In the genomic region with DNA sequence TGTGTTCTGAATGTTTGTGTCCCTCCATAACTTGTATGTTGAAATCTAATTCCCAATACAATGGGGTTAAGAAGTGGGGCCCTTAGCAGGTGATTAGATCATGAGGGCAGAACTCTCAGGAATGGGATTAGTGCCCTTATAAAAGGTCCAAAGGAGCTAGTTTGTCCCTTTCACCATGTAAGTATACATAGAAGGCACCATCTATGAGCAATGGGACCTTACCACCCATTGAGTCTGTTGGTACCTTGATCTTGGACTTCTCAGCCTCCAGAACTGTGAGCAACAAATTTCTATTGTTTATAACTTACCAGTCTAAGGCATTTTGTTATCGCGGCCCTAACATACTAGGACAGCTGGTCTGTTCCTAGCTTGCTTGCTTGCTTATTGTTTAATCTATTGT, we compare ENCODE assay signal across 33 cellular contexts.
"Had no signal": no experiment of that assay in that cellular context is flagged by ENCODE, and none has a peak within 500 bp of the region (broad histone marks: within the 10 kb centered on the region; RNA-seq: fewer than 3 reads in every experiment).

No MANE protein-coding gene starts in this region.

- DNase-seq: Karpas-422, Kasumi-1, MG63, MM.1S, MV-4-11, NCI-H1048, NCI-H1092, NCI-H1092 treated with DMSO at 0.1 percent for 48 hours, NCI-H1105, NCI-H1105 treated with DMSO at 0.1 percent for 48 hours, NCI-H1417, NCI-H1417 treated with DMSO at 0.1 percent for 48 hours, NCI-H1436, NCI-H1436 treated with DMSO at 0.1 percent for 48 hours, NCI-H146, NCI-H1694, NCI-H1694 treated with DMSO at 0.1 percent for 48 hours, NCI-H187, NCI-H187 treated with DMSO at 0.1 percent for 48 hours, NCI-H1930, NCI-H2029, NCI-H2029 treated with DMSO at 0.1 percent for 48 hours, NCI-H2081, NCI-H2081 treated with DMSO at 0.1 percent for 48 hours, NCI-H2107, NCI-H2171, NCI-H2171 treated with DMSO at 0.1 percent for 48 hours, NCI-H2227 treated with DMSO at 0.1 percent for 48 hours, NCI-H226, NCI-H345, NCI-H446, NCI-H446 treated with DMSO at 0.1 percent for 48 hours, NCI-H510A had no signal
